ENCODE assay signal across 13 cellular contexts in the genomic region with DNA sequence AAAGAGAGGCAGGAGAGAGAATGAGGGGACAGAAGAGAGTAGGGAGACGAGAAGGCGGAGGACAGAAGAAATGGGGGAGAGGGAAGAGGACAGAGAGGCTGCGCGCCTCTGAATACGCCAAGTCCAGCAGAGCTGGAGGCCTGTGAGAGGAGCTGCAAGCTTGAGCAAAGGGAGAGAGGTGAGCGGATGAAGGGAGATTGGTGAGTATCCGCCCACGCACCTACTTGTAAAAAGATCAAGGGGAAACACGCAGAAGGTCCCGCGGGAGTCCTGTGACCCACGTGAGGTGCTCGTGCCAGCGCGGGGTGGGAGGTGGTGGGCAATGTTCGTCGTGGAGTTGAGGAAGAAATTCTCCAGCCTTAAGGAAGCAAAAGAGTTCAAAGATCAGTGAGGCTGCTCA. TPM values are rescaled to one million over a fixed set of nuclear protein-coding genes. Genes with fewer than 3 reads are reported as not detected.
DNase-seq lines count a peak whose midpoint lies in the region; ATAC-seq and TF ChIP-seq lines count a peak whose summit lies in the region.
"Had no signal": no experiment of that assay in that cellular context is flagged by ENCODE, and none has a peak within 500 bp of the region (broad histone marks: within the 10 kb centered on the region; RNA-seq: fewer than 3 reads in every experiment).

No MANE protein-coding gene starts in this region.

- H3K36me3 ChIP-seq in H7 (replicated peaks; ENCODE audit: control insufficient read depth, insufficient read depth, low read length) (no peaks in the 10 kb centered on the region), WERI-Rb-1 (no peaks in the 10 kb centered on the region)
- H3K36me3 ChIP-seq: sigmoid colon, upper lobe of right lung had no signal

- no peak overlapping the region for H3K27ac ChIP-seq in WERI-Rb-1
- H3K27ac ChIP-seq: foreskin keratinocyte, sigmoid colon, upper lobe of right lung had no signal

- peak; percentile 62 to 64 for ATAC-seq in naive B cell (ENCODE audit: low read depth in 2 of 2)
- no peak for ATAC-seq in left lobe of liver
- no peak for ATAC-seq in HG02840 (IDR thresholded peaks at IDR 0.05; ENCODE audit: low FRiP score, unreplicated experiment)
- no peak for ATAC-seq in HG03469 (IDR thresholded peaks at IDR 0.05; ENCODE audit: unreplicated experiment)
- ATAC-seq: foreskin keratinocyte, upper lobe of right lung had no signal

- peaks cover 4 to 28% (median 20%) of the 10 kb centered on the region in 3 donors for H3K27me3 Mint-ChIP-seq in naive B cell

- TF ChIP-seq CTCF in astrocyte of the spinal cord (IDR thresholded peaks at IDR 0.05; ENCODE audit: low read depth, low read length) (no peak), WERI-Rb-1 (IDR thresholded peaks at IDR 0.05; ENCODE audit: low read depth, low read length) (no peak)

- peak overlapping the region; percentile 82 to 96 (median 94) for H3K4me3 Mint-ChIP-seq in naive B cell

- H3K27me3 ChIP-seq in H7 (ENCODE audit: control insufficient read depth, insufficient read depth, low read length) (peaks cover 41% of the 10 kb centered on the region), WERI-Rb-1 (ENCODE audit: insufficient read depth, low read depth, severe bottlenecking) (peaks cover 25% of the 10 kb centered on the region)
- H3K27me3 ChIP-seq: foreskin keratinocyte had no signal

- peak overlapping the region; percentile 82 to 96 (median 90) for H3K27ac Mint-ChIP-seq in naive B cell

- DNase-seq in ELF-1 (ENCODE audit: low read depth, low spot score) (peak; percentile 3), H7 (peak; percentile 54), astrocyte of the spinal cord (ENCODE audit: low read depth, low spot score) (peak; percentile 29), naive B cell (peak; percentile 71), WERI-Rb-1 (no peak), left lobe of liver (ENCODE audit: low spot score) (no peak)
- DNase-seq: activated CD4-positive, CD25-positive, alpha-beta regulatory T cell; foreskin keratinocyte; SHP77 treated with DMSO at 0.1 percent for 48 hours; sigmoid colon; upper lobe of right lung had no signal

- peaks cover 23 to 28% (median 28%) of the 10 kb centered on the region in 3 donors for H3K4me1 Mint-ChIP-seq in naive B cell

- H3K4me3 ChIP-seq in H7 (ENCODE audit: insufficient read depth, low read depth, low read length) (peak overlapping the region; percentile 71), astrocyte of the spinal cord (ENCODE audit: low read depth, low read length) (peak overlapping the region; percentile 65), WERI-Rb-1 (ENCODE audit: low read depth, low read length) (no peak overlapping the region)
- H3K4me3 ChIP-seq: sigmoid colon, upper lobe of right lung had no signal

- H3K9me3 ChIP-seq in WERI-Rb-1 (ENCODE audit: severe bottlenecking) = no peaks in the 10 kb centered on the region
- H3K9me3 ChIP-seq: sigmoid colon, upper lobe of right lung had no signal

- H3K36me3 Mint-ChIP-seq in naive B cell = peaks cover 0 to 12% of the 10 kb centered on the region in 2 donors

- in situ Hi-C loops in astrocyte of the spinal cord (cut with HindIII; ENCODE audit: low sequenced_read_pairs) = no loop called here

- H3K9me3 Mint-ChIP-seq in naive B cell = peaks cover 0 to 3% (median 0%) of the 10 kb centered on the region in 7 donors

RNA-seq across cellular contexts. Expression of a gene that starts 2.0 kb away (rescaled TPM):
- 9.9 and 15.9 TPM in 2 replicates for total RNA-seq in H7 (2014; rRNA removed; shearing (Covaris generic))
- polyA plus RNA-seq in naive B cell (ENCODE audit: low read depth in 6 of 6) = 10 to 100 TPM in 4 of 6 donors, 1 to 10 TPM in 2; 3.4 to 17.6 (median 13.4) TPM
- not detected for total RNA-seq in left lobe of liver
- total RNA-seq: upper lobe of right lung had no signal

Comparison
In these comparisons a context has a peak if more than half of its experiments do, and no peak if none do; other contexts are left out.
1. DNase-seq: peak in ELF-1 (single experiment), H7 (single experiment), astrocyte of the spinal cord (single experiment) and naive B cell (single experiment); none in WERI-Rb-1 (single experiment) and left lobe of liver (single experiment).
2. ATAC-seq: peak in naive B cell (2 of 2); none in left lobe of liver (single experiment), HG02840 (single experiment) and HG03469 (single experiment).
3. RNA of a gene that starts 2.0 kb away (total RNA-seq): 9.9 to 15.9 TPM in H7; not detected in left lobe of liver (single experiment); every median in the first group is over 10 times any median in the second.